In genomic region chr13:24217601-24218281, GRCh38 we compare ENCODE assay signal across 8 cellular contexts. TPM values are rescaled to one million over a fixed set of nuclear protein-coding genes. Genes with fewer than 3 reads are reported as not detected.
DNase-seq lines count a peak whose midpoint lies in the region; ATAC-seq and TF ChIP-seq lines count a peak whose summit lies in the region.

No MANE protein-coding gene starts in this region.

- intact Hi-C loops in activated T-helper 2 cell treated with anti-CD3 and anti-CD28 coated beads, Interferon-gamma antibody, Interleukin-2, Interleukin-4, amounts not matched to agents 10 μg/mL and 5 μg/mL and 100 μg/mL, durations not matched to agents 14 hours and 24 hours and 36 hours (cut with micrococcal nuclease), result no loop called here

- no peak overlapping the region for H3K27ac Mint-ChIP-seq in activated T-helper 2 cell treated with anti-CD3 and anti-CD28 coated beads, Interferon-gamma antibody, Interleukin-2, Interleukin-4, amounts not matched to agents 10 μg/mL and 5 μg/mL and 100 μg/mL, durations not matched to agents 14 hours and 24 hours and 36 hours

- H3K9me3 Mint-ChIP-seq in activated T-helper 2 cell treated with anti-CD3 and anti-CD28 coated beads, Interferon-gamma antibody, Interleukin-2, Interleukin-4, amounts not matched to agents 10 μg/mL and 5 μg/mL and 100 μg/mL, durations not matched to agents 14 hours and 24 hours and 36 hours, result no peaks in the 10 kb centered on the region

- no peak overlapping the region for H3K4me3 Mint-ChIP-seq in activated T-helper 2 cell treated with anti-CD3 and anti-CD28 coated beads, Interferon-gamma antibody, Interleukin-2, Interleukin-4, amounts not matched to agents 10 μg/mL and 5 μg/mL and 100 μg/mL, durations not matched to agents 14 hours and 24 hours and 36 hours (ENCODE audit: low read depth)

- no peaks in the 10 kb centered on the region for H3K27me3 Mint-ChIP-seq in activated T-helper 2 cell treated with anti-CD3 and anti-CD28 coated beads, Interferon-gamma antibody, Interleukin-2, Interleukin-4, amounts not matched to agents 10 μg/mL and 5 μg/mL and 100 μg/mL, durations not matched to agents 14 hours and 24 hours and 36 hours (ENCODE audit: low read depth)

- peaks cover 27% of the 10 kb centered on the region for H3K4me1 Mint-ChIP-seq in activated T-helper 2 cell treated with anti-CD3 and anti-CD28 coated beads, Interferon-gamma antibody, Interleukin-2, Interleukin-4, amounts not matched to agents 10 μg/mL and 5 μg/mL and 100 μg/mL, durations not matched to agents 14 hours and 24 hours and 36 hours (ENCODE audit: low read depth)

- no peak for TF ChIP-seq CTCF in choroid plexus epithelial cell (conservative IDR thresholded peaks at IDR 0.05; ENCODE audit: low read depth, low read length)

- no peak overlapping the region for H3K4me3 ChIP-seq in choroid plexus epithelial cell (ENCODE audit: low read depth, low read length)

- peak; percentile 73 for DNase-seq in HT-29 (ENCODE audit: low spot score)
- peak; percentile 15 for DNase-seq in choroid plexus epithelial cell (ENCODE audit: low read depth)
- DNase-seq in pons (ENCODE audit: low spot score), result peak; percentile 44
- no peak for DNase-seq in activated T-helper 2 cell treated with anti-CD3 and anti-CD28 coated beads, Interferon-gamma antibody, Interleukin-2, Interleukin-4, amounts not matched to agents 10 μg/mL and 5 μg/mL and 100 μg/mL, durations not matched to agents 14 hours and 24 hours and 36 hours (ENCODE audit: low spot score)
- DNase-seq in activated gamma-delta T cell (lab: John Stamatoyannopoulos, UW), result no peak
- DNase-seq in stimulated activated CD4-positive, alpha-beta T cell treated with anti-CD3 and anti-CD28 coated beads, Interleukin-4, amount 100 ng/mL, for 4 hours, result no peak
- no peak for DNase-seq in dermis blood vessel endothelial cell

- H3K36me3 Mint-ChIP-seq in activated T-helper 2 cell treated with anti-CD3 and anti-CD28 coated beads, Interferon-gamma antibody, Interleukin-2, Interleukin-4, amounts not matched to agents 10 μg/mL and 5 μg/mL and 100 μg/mL, durations not matched to agents 14 hours and 24 hours and 36 hours (ENCODE audit: low read depth), result no peaks in the 10 kb centered on the region

- peak; percentile 31 for ATAC-seq in GM18520 (IDR thresholded peaks at IDR 0.05; ENCODE audit: unreplicated experiment)

RNA-seq across cellular contexts. Expression of gene SPATA13, which starts 57.2 kb away (rescaled TPM):
- 52.5 and 71.1 TPM in 2 replicates for total RNA-seq in HT-29 (2014; rRNA removed; shearing (Covaris generic))
- total RNA-seq in activated T-helper 2 cell treated with anti-CD3 and anti-CD28 coated beads, Interferon-gamma antibody, Interleukin-2, Interleukin-4, amounts not matched to agents 10 μg/mL and 5 μg/mL and 100 μg/mL, durations not matched to agents 14 hours and 24 hours and 36 hours, result 41.5 and 44.9 TPM in 2 replicates
- total RNA-seq in dermis blood vessel endothelial cell, result 2.4 and 2.6 TPM in 2 replicates

Comparison
In these comparisons a context has a peak if more than half of its experiments do, and no peak if none do; other contexts are left out.
1. DNase-seq: peak in HT-29 (single experiment), choroid plexus epithelial cell (single experiment) and pons (single experiment); none in activated T-helper 2 cell treated with anti-CD3 and anti-CD28 coated beads, Interferon-gamma antibody, Interleukin-2, Interleukin-4, amounts not matched to agents 10 μg/mL and 5 μg/mL and 100 μg/mL, durations not matched to agents 14 hours and 24 hours and 36 hours (single experiment), activated gamma-delta T cell (single experiment), stimulated activated CD4-positive, alpha-beta T cell treated with anti-CD3 and anti-CD28 coated beads, Interleukin-4, amount 100 ng/mL, for 4 hours (0 of 2) and dermis blood vessel endothelial cell (single experiment).
2. RNA of gene SPATA13, which starts 57.2 kb away (total RNA-seq): 52.5 to 71.1 TPM in HT-29 and 41.5 to 44.9 TPM in activated T-helper 2 cell treated with anti-CD3 and anti-CD28 coated beads, Interferon-gamma antibody, Interleukin-2, Interleukin-4, amounts not matched to agents 10 μg/mL and 5 μg/mL and 100 μg/mL, durations not matched to agents 14 hours and 24 hours and 36 hours; 2.4 to 2.6 TPM in dermis blood vessel endothelial cell; every median in the first group is over 10 times any median in the second.